7 cellular contexts compared by ENCODE assay signal in the genomic region with DNA sequence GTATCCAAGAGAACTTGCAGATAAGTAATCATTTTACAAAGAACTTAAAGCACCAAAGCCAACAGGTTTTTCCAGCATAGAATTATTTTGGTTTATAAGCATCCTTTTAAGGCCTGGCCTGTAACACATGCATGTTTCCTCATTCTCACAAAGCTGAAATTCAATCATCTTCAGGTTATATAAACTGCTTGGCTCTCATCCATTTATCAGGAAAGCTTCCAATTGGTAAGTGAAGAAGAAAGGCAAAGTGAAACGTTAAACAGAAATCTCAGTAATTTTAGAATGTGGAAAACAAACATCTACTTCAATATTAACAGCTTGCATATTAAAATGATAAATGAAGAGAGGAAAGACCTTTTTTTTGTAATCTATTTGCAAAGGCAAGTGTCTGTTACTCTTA. TPM values are rescaled to one million over a fixed set of nuclear protein-coding genes. Genes with fewer than 3 reads are reported as not detected.
DNase-seq lines count a peak whose midpoint lies in the region; FAIRE-seq and TF ChIP-seq lines count a peak whose summit lies in the region.

No MANE protein-coding gene starts in this region.

- no peak overlapping the region for H4K91ac ChIP-seq in H9 (ENCODE audit: insufficient read length, low read depth, low read length)

- H3K27ac ChIP-seq in H9 (ENCODE audit: insufficient read length, low read depth, low read length) (no peak overlapping the region), SK-N-MC (no peak overlapping the region), small intestine (ENCODE audit: low read depth in 1 of 2, low read length in 1 of 2) (no peak overlapping the region)

- TF ChIP-seq CTCF in H9 (conservative IDR thresholded peaks at IDR 0.05) (no peak), fibroblast of pulmonary artery (IDR thresholded peaks at IDR 0.05; ENCODE audit: low read length, missing control alignments) (no peak)

- H3K4me3 Mint-ChIP-seq in H9, result peak overlapping the region; percentile 84 to 97

- H3K9ac ChIP-seq in H9 (ENCODE audit: extremely low read depth, insufficient read length, low read length) (no peak overlapping the region), SK-N-MC (ENCODE audit: insufficient read length) (peak overlapping the region; percentile 93)

- no peaks in the 10 kb centered on the region; a peak in 1 of 5 replicates for H3K9me3 Mint-ChIP-seq in H9

- no peak overlapping the region for H2BK5ac ChIP-seq in H9 (ENCODE audit: insufficient read length, low read length)

- H3K27ac Mint-ChIP-seq in H9, result no peak overlapping the region; a peak in 1 of 7 replicates

- H3K79me1 ChIP-seq in H9 (ENCODE audit: insufficient read depth, low read depth, low read length, poor library complexity, severe bottlenecking), result no peaks in the 10 kb centered on the region

- peaks cover 16% of the 10 kb centered on the region; the same call in 1 of the 2 replicates for H3K79me2 ChIP-seq in H9 (ENCODE audit: insufficient read depth, low read length)

- H2BK20ac ChIP-seq in H9 (ENCODE audit: low read depth, low read length, poor library complexity, severe bottlenecking), result no peak overlapping the region

- H3K9me3 ChIP-seq in H9 (ENCODE audit: control insufficient read depth, low read depth, low read length) (no peaks in the 10 kb centered on the region), SK-N-MC (ENCODE audit: low read depth, low read length) (no peaks in the 10 kb centered on the region), small intestine (ENCODE audit: control insufficient read depth, low read depth) (no peaks in the 10 kb centered on the region)

- H3K23me2 ChIP-seq in H9 (ENCODE audit: insufficient read length, low read depth, low read length, poor library complexity, severe bottlenecking), result no peaks in the 10 kb centered on the region

- H3K56ac ChIP-seq in H9 (ENCODE audit: insufficient read length, low read depth, low read length), result no peak overlapping the region

- H3K36me3 ChIP-seq in SK-N-MC (ENCODE audit: insufficient read depth, low read length) (peaks cover 56% of the 10 kb centered on the region), small intestine (ENCODE audit: control insufficient read depth in 2 of 2, insufficient read depth in 2 of 2, low read length in 2 of 2) (no peaks in the 10 kb centered on the region)

- no peak overlapping the region for H3K14ac ChIP-seq in H9 (ENCODE audit: insufficient read depth, low read length)

- H2BK12ac ChIP-seq in H9 (ENCODE audit: insufficient read length, low read depth, low read length), result no peak overlapping the region

- no peak overlapping the region for H4K5ac ChIP-seq in H9 (ENCODE audit: insufficient read length, low read depth, low read length)

- H4K8ac ChIP-seq in H9 (replicated peaks; ENCODE audit: insufficient read length, low read depth, low read length), result no peak overlapping the region

- FAIRE-seq in small intestine (lab: Jason Lieb, UNC), result no peak

- H3K23ac ChIP-seq in H9 (ENCODE audit: insufficient read length, low read depth, low read length), result no peak overlapping the region

- no peak overlapping the region for H3K4ac ChIP-seq in H9 (ENCODE audit: low read depth, low read length)

- no peak overlapping the region for H3K18ac ChIP-seq in H9 (ENCODE audit: insufficient read length, low read depth, low read length)

- DNase-seq in H9, result no peak
- DNase-seq in SK-N-MC (ENCODE audit: low read depth, low spot score), result no peak
- DNase-seq in fibroblast of pulmonary artery (ENCODE audit: low read depth), result peak; percentile 30
- peak; percentile 18 for DNase-seq in small intestine
- no peak for DNase-seq in NCI-H345 treated with DMSO at 0.1 percent for 48 hours (lab: John Stamatoyannopoulos, UW; ENCODE audit: unreplicated experiment)
- no peak for DNase-seq in amniotic stem cell (lab: John Stamatoyannopoulos, UW)
- no peak for DNase-seq in NCI-H526 treated with DMSO at 0.1 percent for 48 hours (lab: John Stamatoyannopoulos, UW)

- H3K4me3 ChIP-seq in SK-N-MC (peak overlapping the region; percentile 93), fibroblast of pulmonary artery (replicated peaks; ENCODE audit: low read depth, low read length) (peak overlapping the region; percentile 87), small intestine (ENCODE audit: low read depth in 1 of 2, low read length in 2 of 2) (peak overlapping the region in 1 of 2 donors; percentile 35)

- peak overlapping the region; percentile 76 for H3K4me2 ChIP-seq in H9 (ENCODE audit: insufficient read depth, insufficient read length, low read length)

- H2AFZ ChIP-seq in H9 (ENCODE audit: low read length), result no peak overlapping the region

- no peak overlapping the region for H2BK15ac ChIP-seq in H9 (ENCODE audit: low read depth, low read length)

- H3K4me1 ChIP-seq in H9 (ENCODE audit: insufficient read depth, low read length), result no peaks in the 10 kb centered on the region
- H3K4me1 ChIP-seq in small intestine (ENCODE audit: control insufficient read depth in 2 of 2, insufficient read depth in 1 of 2, low read depth in 1 of 2, low read length in 1 of 2), result peaks cover 3 to 12% of the 10 kb centered on the region in 2 donors

- WGBS in H9 (ENCODE audit: extremely low coverage, insufficient read length, low lambda C conversion rate), result no CpG with 5 or more reads among the region's 1 CpG
- WGBS in small intestine, 3 donors, result 0% methylated on average over 1 of the region's 1 CpG

- H3K36me3 Mint-ChIP-seq in H9 (ENCODE audit: insufficient read depth in 1 of 3, low read depth in 3 of 3), result peaks cover 4 to 27% (median 20%) of the 10 kb centered on the region in 3 experiments; a peak in 6 of 7 replicates

- H3K27me3 ChIP-seq in H9 (ENCODE audit: insufficient read depth, low read length) (no peaks in the 10 kb centered on the region), small intestine (ENCODE audit: control insufficient read depth in 2 of 2, insufficient read depth in 2 of 2, low read length in 2 of 2) (no peaks in the 10 kb centered on the region)

- H3K4me1 Mint-ChIP-seq in H9, result peaks cover 16 to 19% of the 10 kb centered on the region in 2 experiments

- no peak overlapping the region for H2AK5ac ChIP-seq in H9 (ENCODE audit: insufficient read length, low read length)

- no peak overlapping the region for H2BK120ac ChIP-seq in H9 (ENCODE audit: low read depth, low read length, poor library complexity, severe bottlenecking)

- H3T11ph ChIP-seq in H9 (ENCODE audit: low read length), result no peak overlapping the region

- H4K20me1 ChIP-seq in H9 (ENCODE audit: control insufficient read depth, insufficient read depth, insufficient read length), result no peaks in the 10 kb centered on the region

- no peaks in the 10 kb centered on the region; the same call in 1 of the 2 replicates for H3K27me3 Mint-ChIP-seq in H9 (ENCODE audit: low read depth)

RNA-seq across cellular contexts. Expression of gene SERP1, which starts 1.6 kb away (rescaled TPM):
- total RNA-seq in H9 (2021), result 78.5 and 84.8 TPM in 2 replicates
- 100 to 1,000 TPM in 1 of 3 donors, 10 to 100 TPM in 2; 77.6 to 153 (median 92.6) TPM for polyA plus RNA-seq in small intestine

RNA-seq across cellular contexts. Expression of gene EIF2A, which starts 1.9 kb away (rescaled TPM):
- 73.9 and 74.1 TPM in 2 replicates for total RNA-seq in H9 (2021)
- polyA plus RNA-seq in small intestine, result 10 to 100 TPM; 65.1 to 96.2 (median 76.0) TPM

RNA-seq across cellular contexts. Expression of gene SELENOT, which starts 58.4 kb away (rescaled TPM):
- total RNA-seq in H9 (2021), result 73.8 and 79.1 TPM in 2 replicates
- 10 to 100 TPM; 41.6 to 86.3 (median 68.6) TPM for polyA plus RNA-seq in small intestine

Comparison
In these comparisons a context has a peak if more than half of its experiments do, and no peak if none do; other contexts are left out.
1. DNase-seq: peak in fibroblast of pulmonary artery (single experiment) and small intestine (single experiment); none in H9 (single experiment), SK-N-MC (single experiment), NCI-H345 treated with DMSO at 0.1 percent for 48 hours (single experiment), amniotic stem cell (single experiment) and NCI-H526 treated with DMSO at 0.1 percent for 48 hours (single experiment).